In genomic region chr3:123152656-123153055, GRCh38 we compare ENCODE assay signal across 16 cellular contexts. TPM values are rescaled to one million over a fixed set of nuclear protein-coding genes. Genes with fewer than 3 reads are reported as not detected.
DNase-seq lines count a peak whose midpoint lies in the region; ATAC-seq and TF ChIP-seq lines count a peak whose summit lies in the region.
"Had no signal": no experiment of that assay in that cellular context is flagged by ENCODE, and none has a peak within 500 bp of the region (broad histone marks: within the 10 kb centered on the region; RNA-seq: fewer than 3 reads in every experiment).

No MANE protein-coding gene starts in this region.

- H3K4me2 ChIP-seq in OCI-LY7 (ENCODE audit: low read length): peak overlapping the region; percentile 57
- no peak overlapping the region for H3K4me2 ChIP-seq in hepatocyte

- H3K9me3 ChIP-seq in OCI-LY7 (ENCODE audit: low read length) (no peaks in the 10 kb centered on the region), hepatocyte (ENCODE audit: low read depth) (no peaks in the 10 kb centered on the region), upper lobe of right lung (no peaks in the 10 kb centered on the region), right lobe of liver (no peaks in the 10 kb centered on the region)

- H3K27me3 ChIP-seq in hepatocyte (no peaks in the 10 kb centered on the region), upper lobe of right lung (no peaks in the 10 kb centered on the region), right lobe of liver (no peaks in the 10 kb centered on the region)
- H3K27me3 ChIP-seq: cardiac muscle cell had no signal

- H2AFZ ChIP-seq in OCI-LY7 (ENCODE audit: low read length) (peak overlapping the region; percentile 27; the same call in 1 of the 2 replicates), hepatocyte (no peak overlapping the region)
- H2AFZ ChIP-seq: parathyroid adenoma had no signal

- H4K20me1 ChIP-seq in OCI-LY7 (ENCODE audit: insufficient read depth, low read length): no peaks in the 10 kb centered on the region
- H4K20me1 ChIP-seq in hepatocyte (ENCODE audit: insufficient read depth, poor library complexity, severe bottlenecking): no peaks in the 10 kb centered on the region

- POLR2A ChIA-PET in OCI-LY7 (lab: Charles Lee): interaction anchor here (0.6 to 2.1 kb wide), 3 partner anchors 26 to 49 kb away, joined by 3 to 10 read pairs (median 3); partner anchors contain the start of gene SEC22A

- H3K36me3 ChIP-seq in OCI-LY7 (ENCODE audit: insufficient read depth, low read length) (peaks cover 16% of the 10 kb centered on the region), hepatocyte (replicated peaks; ENCODE audit: insufficient read depth, low read depth) (no peaks in the 10 kb centered on the region), upper lobe of right lung (peaks cover 18% of the 10 kb centered on the region), right lobe of liver (peaks cover 0 to 52% (median 24%) of the 10 kb centered on the region in 4 donors)
- H3K36me3 ChIP-seq: cardiac muscle cell had no signal

- TF ChIP-seq POLR2A in right lobe of liver (IDR thresholded peaks at IDR 0.05): no peak

- no peaks in the 10 kb centered on the region for H3K79me2 ChIP-seq in OCI-LY7 (ENCODE audit: insufficient read depth, low read depth, low read length)
- no peaks in the 10 kb centered on the region for H3K79me2 ChIP-seq in hepatocyte
- H3K79me2 ChIP-seq: parathyroid adenoma had no signal

- H3K4me1 ChIP-seq in OCI-LY7 (ENCODE audit: insufficient read depth, low read length, poor library complexity, severe bottlenecking): peaks cover 22% of the 10 kb centered on the region
- H3K4me1 ChIP-seq in hepatocyte (ENCODE audit: insufficient read depth): peaks cover 12% of the 10 kb centered on the region
- peaks cover 6% of the 10 kb centered on the region for H3K4me1 ChIP-seq in upper lobe of right lung
- peaks cover 0 to 48% (median 26%) of the 10 kb centered on the region in 4 donors for H3K4me1 ChIP-seq in right lobe of liver
- H3K4me1 ChIP-seq: parathyroid adenoma had no signal

- no peaks in the 10 kb centered on the region for H3K9me2 ChIP-seq in OCI-LY7 (ENCODE audit: insufficient read depth, low read length)
- no peaks in the 10 kb centered on the region for H3K9me2 ChIP-seq in hepatocyte (replicated peaks; ENCODE audit: insufficient read depth)

- no peak for DNase-seq in Right ventricle myocardium inferior (ENCODE audit: missing footprints)
- no peak for DNase-seq in cardiac septum (ENCODE audit: low spot score)
- peak; percentile 17 for DNase-seq in OCI-LY7 (ENCODE audit: low spot score)
- no peak for DNase-seq in hepatocyte (ENCODE audit: low spot score)
- DNase-seq in upper lobe of right lung: no peak
- no peak for DNase-seq in NCI-H1048 (lab: John Stamatoyannopoulos, UW)
- DNase-seq in right lobe of liver: no peak
- DNase-seq: activated CD4-positive, alpha-beta T cell treated with anti-CD3 and anti-CD28 coated beads, Interleukin-2, amount 50 U/mL, for 48 hours; activated naive CD4-positive, alpha-beta T cell treated with anti-CD3 and anti-CD28 coated beads, Interleukin-2, amount 50 U/mL, for 16 hours; NCI-H1092 treated with DMSO at 0.1 percent for 48 hours; NCI-H510A; stimulated activated CD4-positive, alpha-beta T cell treated with anti-CD3 and anti-CD28 coated beads, Interleukin-2, amount 100 ng/mL, for 24 hours had no signal

- ATAC-seq in Right ventricle myocardium inferior: peak; percentile 37
- ATAC-seq in upper lobe of right lung: peak; percentile 29
- no peak for ATAC-seq in HG03039 (IDR thresholded peaks at IDR 0.05; ENCODE audit: unreplicated experiment)
- no peak for ATAC-seq in right lobe of liver

- no peak overlapping the region for H3K4me3 ChIP-seq in OCI-LY7 (ENCODE audit: low read depth, low read length, poor library complexity, severe bottlenecking)
- no peak overlapping the region for H3K4me3 ChIP-seq in hepatocyte
- no peak overlapping the region for H3K4me3 ChIP-seq in upper lobe of right lung
- H3K4me3 ChIP-seq in right lobe of liver: no peak overlapping the region
- H3K4me3 ChIP-seq: cardiac muscle cell, lung had no signal

- CTCF ChIA-PET in OCI-LY7 (lab: Charles Lee; ENCODE audit: unreplicated experiment): no interaction called here

- intact Hi-C loops in Right ventricle myocardium inferior (cut with DNase I) (no loop called here), cardiac septum (cut with DNase I) (loop anchor here (5.0 kb wide), 1 partner anchor 60 kb away; no protein-coding TSS in a partner anchor), OCI-LY7 (cut with micrococcal nuclease; ENCODE audit: unreplicated experiment) (no loop called here), upper lobe of right lung (cut with DNase I) (no loop called here), right lobe of liver (cut with DNase I) (no loop called here)

- 91% methylated on average over 4 of the region's 4 CpGs for WGBS in hepatocyte (ENCODE audit: low lambda C conversion rate, missing lambda C conversion rate)
- WGBS in right lobe of liver (ENCODE audit: insufficient coverage, low coverage, low lambda C conversion rate, missing lambda C conversion rate): 64% methylated on average over 4 of the region's 4 CpGs

- peak overlapping the region; percentile 63 for H3K27ac ChIP-seq in OCI-LY7 (ENCODE audit: low read depth, low read length, poor library complexity, severe bottlenecking)
- H3K27ac ChIP-seq in hepatocyte: peak overlapping the region; percentile 55
- no peak overlapping the region for H3K27ac ChIP-seq in upper lobe of right lung
- H3K27ac ChIP-seq in right lobe of liver: no peak overlapping the region
- H3K27ac ChIP-seq: cardiac muscle cell, parathyroid adenoma had no signal

- no TSS peak for BruUV-seq in OCI-LY7 (replicated peaks; lab: Mats Ljungman, UMichigan)

- no peak for TF ChIP-seq CTCF in OCI-LY7 (conservative IDR thresholded peaks at IDR 0.05; ENCODE audit: low read length)
- no peak for TF ChIP-seq CTCF in hepatocyte (IDR thresholded peaks at IDR 0.05; ENCODE audit: poor library complexity)
- TF ChIP-seq CTCF in upper lobe of right lung (IDR thresholded peaks at IDR 0.05): no peak
- no peak for TF ChIP-seq CTCF in right lobe of liver (IDR thresholded peaks at IDR 0.05)

RNA-seq across cellular contexts. Expression of gene SEC22A, which starts 49.1 kb away (rescaled TPM):
- total RNA-seq in Right ventricle myocardium inferior (14.6 TPM), cardiac septum (8.9 TPM), OCI-LY7 (2022) (22.0 and 26.8 TPM in 2 replicates), hepatocyte (21.9 and 28.8 TPM in 2 replicates), upper lobe of right lung (14.4 TPM), right lobe of liver (10 to 100 TPM in 4 of 6 experiments, 1 to 10 TPM in 2; 7.5 to 24.9 (median 11.0) TPM)
- total RNA-seq in OCI-LY7 (2014; rRNA removed; shearing (Covaris generic)): 24.5 and 26.4 TPM in 2 replicates
- 13.9 and 16.0 TPM in 2 replicates for polyA plus RNA-seq in hepatocyte

Comparison
In these comparisons a context has a peak if more than half of its experiments do, and no peak if none do; other contexts are left out.
1. ATAC-seq: peak in Right ventricle myocardium inferior (single experiment) and upper lobe of right lung (single experiment); none in HG03039 (single experiment) and right lobe of liver (0 of 4).
2. H3K27ac ChIP-seq: peak in OCI-LY7 (single experiment) and hepatocyte (single experiment); none in upper lobe of right lung (single experiment) and right lobe of liver (0 of 3).